ENCODE assay signal across 1 cellular context in genomic region chr1:109783436-109783835, GRCh38.
TF ChIP-seq lines count a peak whose summit lies in the region.

No MANE protein-coding gene starts in this region.

TF ChIP-seq in WTC11, 78 proteins besides CTCF, POLR2A, EP300 and RAD21 (continued from another document):
- no peak for TF ChIP-seq AFF4 (CRISPR knock-in tag; IDR thresholded peaks at IDR 0.05; ENCODE audit: borderline replicate concordance)
- no peak for TF ChIP-seq ZNF263 (CRISPR knock-in tag; IDR thresholded peaks at IDR 0.05; ENCODE audit: low read depth)
- no peak for TF ChIP-seq JUN (CRISPR knock-in tag; IDR thresholded peaks at IDR 0.05)
- TF ChIP-seq PRDM15 (CRISPR knock-in tag; IDR thresholded peaks at IDR 0.05), result no peak
- no peak for TF ChIP-seq RELA (CRISPR knock-in tag; IDR thresholded peaks at IDR 0.05; ENCODE audit: borderline replicate concordance)
- no peak for TF ChIP-seq ZNF138 (CRISPR knock-in tag; conservative IDR thresholded peaks at IDR 0.05)
- no peak for TF ChIP-seq E2F4 (CRISPR knock-in tag; IDR thresholded peaks at IDR 0.05; ENCODE audit: borderline replicate concordance, low read depth)
- TF ChIP-seq KAT7 (CRISPR knock-in tag; IDR thresholded peaks at IDR 0.05; ENCODE audit: borderline replicate concordance), result no peak
- no peak for TF ChIP-seq JAZF1 (CRISPR knock-in tag; IDR thresholded peaks at IDR 0.05)
- TF ChIP-seq ATF2 (CRISPR knock-in tag; IDR thresholded peaks at IDR 0.05; ENCODE audit: borderline replicate concordance, low read depth), result no peak
